8 cellular contexts compared by ENCODE assay signal in genomic region chrX:10190367-10190766, GRCh38. TPM values are rescaled to one million over a fixed set of nuclear protein-coding genes. Genes with fewer than 3 reads are reported as not detected.
DNase-seq lines count a peak whose midpoint lies in the region; ATAC-seq, FAIRE-seq and TF ChIP-seq lines count a peak whose summit lies in the region.

No MANE protein-coding gene starts in this region.

- ATAC-seq in GM21367 (IDR thresholded peaks at IDR 0.05; ENCODE audit: unreplicated experiment) = no peak
- no peak for ATAC-seq in stimulated activated effector memory CD8-positive, alpha-beta T cell treated with anti-CD3 and anti-CD28 coated beads, Interleukin-12 subunit alpha, Interleukin-12 subunit beta, amount 100 ng/mL, for 72 hours

- no peak overlapping the region for H3K9ac ChIP-seq in KMS-11
- H3K9ac ChIP-seq in mesendoderm (ENCODE audit: low read length) = no peak overlapping the region

- no peaks in the 10 kb centered on the region for H3K9me3 Mint-ChIP-seq in stimulated activated effector memory CD8-positive, alpha-beta T cell treated with anti-CD3 and anti-CD28 coated beads, Interleukin-12 subunit alpha, Interleukin-12 subunit beta, amount 100 ng/mL, for 72 hours

- intact Hi-C loops in dorsolateral prefrontal cortex (cut with DNase I) = loop anchor here in 1 of 2 donors (5.0 kb wide), 2 partner anchors 427 to 532 kb away; no protein-coding TSS in a partner anchor

- no peak; the same call in 1 of the 2 replicates for TF ChIP-seq CTCF in KMS-11 (conservative IDR thresholded peaks at IDR 0.05; ENCODE audit: low read depth, low read length)
- TF ChIP-seq CTCF in dorsolateral prefrontal cortex (IDR thresholded peaks at IDR 0.05 in 54 of 56, conservative IDR thresholded peaks at IDR 0.05 in 2 of 56; ENCODE audit: low read depth in 1 of 56, partially characterized antibody in 56 of 56) = peak in 55 of 56 donors; percentile 21 to 81 (median 67)

- H4K8ac ChIP-seq in mesendoderm (ENCODE audit: low read depth, low read length) = no peak overlapping the region

- H3K27me3 ChIP-seq in KMS-11 (ENCODE audit: insufficient read depth, low read depth) = no peaks in the 10 kb centered on the region
- H3K27me3 ChIP-seq in dorsolateral prefrontal cortex = peaks cover 0 to 61% (median 6%) of the 10 kb centered on the region in 45 donors
- no peaks in the 10 kb centered on the region for H3K27me3 ChIP-seq in mesendoderm (ENCODE audit: insufficient read depth, low read length, poor library complexity)

- DNase-seq in GM12891 (ENCODE audit: insufficient read length, low spot score) (no peak), OCI-M1 (lab: John Stamatoyannopoulos, UW) (peak; percentile 17), dorsolateral prefrontal cortex (peak in 2 of 10 donors; percentile 39 to 52), mesendoderm (peak; percentile 46), cortex of kidney (lab: John Stamatoyannopoulos, UW) (no peak)
- no peak for DNase-seq in stimulated activated effector memory CD8-positive, alpha-beta T cell treated with anti-CD3 and anti-CD28 coated beads, Interleukin-12 subunit alpha, Interleukin-12 subunit beta, amount 100 ng/mL, for 72 hours (ENCODE audit: low spot score in 2 of 2)

- no peak overlapping the region for H3K4me3 Mint-ChIP-seq in stimulated activated effector memory CD8-positive, alpha-beta T cell treated with anti-CD3 and anti-CD28 coated beads, Interleukin-12 subunit alpha, Interleukin-12 subunit beta, amount 100 ng/mL, for 72 hours

- no peaks in the 10 kb centered on the region for H3K79me1 ChIP-seq in mesendoderm (ENCODE audit: low read length)

- no peaks in the 10 kb centered on the region for H3K36me3 ChIP-seq in KMS-11 (ENCODE audit: insufficient read depth)
- no peaks in the 10 kb centered on the region for H3K36me3 ChIP-seq in mesendoderm (ENCODE audit: control insufficient read depth, insufficient read depth, low read length)

- peak; percentile 72 for FAIRE-seq in GM12891 (lab: Jason Lieb, UNC)

- H2BK15ac ChIP-seq in mesendoderm (replicated peaks; ENCODE audit: low read depth) = no peak overlapping the region

- no peaks in the 10 kb centered on the region for H3K4me1 Mint-ChIP-seq in stimulated activated effector memory CD8-positive, alpha-beta T cell treated with anti-CD3 and anti-CD28 coated beads, Interleukin-12 subunit alpha, Interleukin-12 subunit beta, amount 100 ng/mL, for 72 hours

- H4K20me1 ChIP-seq in KMS-11 (ENCODE audit: insufficient read depth) = no peaks in the 10 kb centered on the region

- no peak overlapping the region for H2BK5ac ChIP-seq in mesendoderm (ENCODE audit: low read length)

- H3K4me3 ChIP-seq in KMS-11 (IDR thresholded peaks at IDR 0.05; ENCODE audit: insufficient read depth, low read depth, low read length) (no peak overlapping the region), dorsolateral prefrontal cortex (no peak overlapping the region), mesendoderm (ENCODE audit: low read length) (no peak overlapping the region)

- 0 out of 2 replicates have a peak overlapping the region, but pooled peaks have one; percentile 5 for H3K4me2 ChIP-seq in KMS-11
- H3K4me2 ChIP-seq in mesendoderm (ENCODE audit: low read length) = no peak overlapping the region

- no peak overlapping the region for H3K27ac Mint-ChIP-seq in stimulated activated effector memory CD8-positive, alpha-beta T cell treated with anti-CD3 and anti-CD28 coated beads, Interleukin-12 subunit alpha, Interleukin-12 subunit beta, amount 100 ng/mL, for 72 hours

- no peak overlapping the region for H4K5ac ChIP-seq in mesendoderm (ENCODE audit: low read length)

- no CpG with 5 or more reads among the region's 3 CpGs for WGBS in mesendoderm (ENCODE audit: extremely low coverage, insufficient coverage, low lambda C conversion rate)

- H3K18ac ChIP-seq in mesendoderm (ENCODE audit: low read length) = no peak overlapping the region

- no peak overlapping the region for H2AFZ ChIP-seq in KMS-11 (ENCODE audit: low read depth)

- H3K56ac ChIP-seq in mesendoderm (ENCODE audit: low read length) = no peak overlapping the region

- no peaks in the 10 kb centered on the region for H3K79me2 ChIP-seq in KMS-11 (ENCODE audit: insufficient read depth, low read depth)
- no peaks in the 10 kb centered on the region for H3K79me2 ChIP-seq in mesendoderm (ENCODE audit: control insufficient read depth, insufficient read depth, low read length)

- TF ChIP-seq POLR2A in GM12891 (IDR thresholded peaks at IDR 0.05; ENCODE audit: low read depth, low read length) = no peak

- no peak overlapping the region for H3K23ac ChIP-seq in mesendoderm (ENCODE audit: low read length)

- H3K36me3 Mint-ChIP-seq in stimulated activated effector memory CD8-positive, alpha-beta T cell treated with anti-CD3 and anti-CD28 coated beads, Interleukin-12 subunit alpha, Interleukin-12 subunit beta, amount 100 ng/mL, for 72 hours = no peaks in the 10 kb centered on the region

- H2BK120ac ChIP-seq in mesendoderm (ENCODE audit: low read depth, low read length) = no peak overlapping the region

- no peak overlapping the region for H2AK5ac ChIP-seq in mesendoderm (ENCODE audit: low read length)

- H3K4ac ChIP-seq in mesendoderm (ENCODE audit: low read depth, low read length) = no peak overlapping the region

- H3K27ac ChIP-seq in KMS-11 (no peak overlapping the region; the same call in 1 of the 2 replicates), dorsolateral prefrontal cortex (no peak overlapping the region), mesendoderm (ENCODE audit: low read depth, low read length) (no peak overlapping the region)

- H3K4me1 ChIP-seq in KMS-11 (ENCODE audit: low read depth, poor library complexity, severe bottlenecking) (peaks cover 7% of the 10 kb centered on the region), mesendoderm (ENCODE audit: control insufficient read depth, low read depth, low read length) (no peaks in the 10 kb centered on the region)

TF ChIP-seq in GM12891, 5 proteins besides CTCF, POLR2A, EP300 and RAD21:
- no peak for TF ChIP-seq PAX5 (IDR thresholded peaks at IDR 0.05; ENCODE audit: insufficient read depth, low read length, severe bottlenecking)
- TF ChIP-seq SPI1 (IDR thresholded peaks at IDR 0.05; ENCODE audit: low read depth, low read length) = no peak
- TF ChIP-seq POU2F2 (IDR thresholded peaks at IDR 0.05; ENCODE audit: low read depth, low read length) = no peak
- no peak for TF ChIP-seq POLR2AphosphoS5 (IDR thresholded peaks at IDR 0.05; ENCODE audit: low read depth, low read length)
- no peak for TF ChIP-seq TAF1 (IDR thresholded peaks at IDR 0.05; ENCODE audit: low read depth, low read length)
TF ChIP-seq in GM12891: peak in this region for 0.

RNA-seq across cellular contexts. Expression of gene CLCN4, which starts 33.6 kb away (rescaled TPM):
- 3.9 TPM for polyA plus RNA-seq in GM12891 (2012; ENCODE audit: low read depth, missing spikeins)
- total RNA-seq in dorsolateral prefrontal cortex = 100 to 1,000 TPM in 11 of 120 experiments, 10 to 100 TPM in 109; 37.8 to 131 (median 77.3) TPM
- 3.2 TPM for polyA plus RNA-seq in mesendoderm (2013, experiment 1 of 2)
- 3.0 TPM for polyA plus RNA-seq in mesendoderm (2013, experiment 2 of 2)

Comparison
In these comparisons a context has a peak if more than half of its experiments do, and no peak if none do; other contexts are left out.
1. DNase-seq: peak in OCI-M1 (single experiment) and mesendoderm (single experiment); none in GM12891 (single experiment), stimulated activated effector memory CD8-positive, alpha-beta T cell treated with anti-CD3 and anti-CD28 coated beads, Interleukin-12 subunit alpha, Interleukin-12 subunit beta, amount 100 ng/mL, for 72 hours (0 of 2) and cortex of kidney (single experiment).